Comparison of ENCODE assay signal across 15 cellular contexts in the genomic region with DNA sequence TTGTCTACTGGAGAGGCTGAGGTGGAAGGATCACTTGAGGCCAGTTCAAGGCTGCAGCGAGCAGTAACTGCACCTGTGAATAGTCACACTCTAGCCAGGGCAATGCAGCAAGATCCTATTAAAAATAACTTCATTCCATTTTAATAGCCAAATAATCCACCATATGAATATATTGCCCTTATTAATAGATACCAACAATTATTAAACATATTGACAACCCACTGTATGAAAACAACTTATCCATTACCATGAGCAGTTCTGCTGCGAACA. TPM values are rescaled to one million over a fixed set of nuclear protein-coding genes. Genes with fewer than 3 reads are reported as not detected.
"Had no signal": no experiment of that assay in that cellular context is flagged by ENCODE, and none has a peak within 500 bp of the region (broad histone marks: within the 10 kb centered on the region; RNA-seq: fewer than 3 reads in every experiment).

No MANE protein-coding gene starts in this region.

- ATAC-seq: heart right ventricle; naive thymus-derived CD8-positive, alpha-beta T cell; stimulated activated naive B cell treated with anti-CD40 and anti-IgM and Interleukin-4, amounts not matched to agents 10 μg/mL and 1 μg/mL and 100 μg/mL, for 72 hours had no signal

- H3K27ac Mint-ChIP-seq: naive thymus-derived CD8-positive, alpha-beta T cell; stimulated activated naive B cell treated with anti-CD40 and anti-IgM and Interleukin-4, amounts not matched to agents 10 μg/mL and 1 μg/mL and 100 μg/mL, for 72 hours; T-helper 1 cell treated with Interleukin-12 subunit alpha and Interleukin-12 subunit beta and Interleukin-4 antibody, amounts not matched to agents 30 μg/mL and 1 μg/mL, for 36 hours had no signal

- H3K9me3 Mint-ChIP-seq: activated naive CD4-positive, alpha-beta T cell treated with anti-CD3 and anti-CD28 coated beads, Interleukin-2, amount 50 U/mL, for 72 hours; naive thymus-derived CD8-positive, alpha-beta T cell; stimulated activated naive B cell treated with anti-CD40 and anti-IgM and Interleukin-4, amounts not matched to agents 10 μg/mL and 1 μg/mL and 100 μg/mL, for 72 hours; T-helper 1 cell treated with Interleukin-12 subunit alpha and Interleukin-12 subunit beta and Interleukin-4 antibody, amounts not matched to agents 30 μg/mL and 1 μg/mL, for 36 hours had no signal

- H3K27ac ChIP-seq: heart right ventricle, spleen, thyroid gland had no signal

- H3K27me3 Mint-ChIP-seq: naive thymus-derived CD8-positive, alpha-beta T cell; stimulated activated naive B cell treated with anti-CD40 and anti-IgM and Interleukin-4, amounts not matched to agents 10 μg/mL and 1 μg/mL and 100 μg/mL, for 72 hours had no signal

- H3K27me3 ChIP-seq: esophagus squamous epithelium, heart right ventricle, spleen, thyroid gland had no signal

- H3K9me3 ChIP-seq: esophagus squamous epithelium, heart right ventricle, spleen, thyroid gland had no signal

- DNase-seq: activated CD4-positive, alpha-beta T cell treated with anti-CD3 and anti-CD28 coated beads, Interleukin-2, amount 50 U/mL, for 4 hours; activated gamma-delta T cell treated with Interleukin-2 at 50 U/mL for 16 hours; dermis blood vessel endothelial cell; effector memory CD4-positive, alpha-beta T cell; esophagus squamous epithelium; heart right ventricle; mesendoderm; naive thymus-derived CD8-positive, alpha-beta T cell; spleen; stimulated activated CD4-positive, alpha-beta T cell treated with anti-CD3 and anti-CD28 coated beads, Interleukin-4, amount 100 ng/mL, for 4 hours; stimulated activated naive B cell treated with anti-CD40 and anti-IgM and Interleukin-4, amounts not matched to agents 10 μg/mL and 1 μg/mL and 100 μg/mL, for 72 hours; thyroid gland had no signal

- H3K4me3 ChIP-seq: esophagus squamous epithelium, heart right ventricle, spleen, thyroid gland had no signal

- H3K4me3 Mint-ChIP-seq: naive thymus-derived CD8-positive, alpha-beta T cell; stimulated activated naive B cell treated with anti-CD40 and anti-IgM and Interleukin-4, amounts not matched to agents 10 μg/mL and 1 μg/mL and 100 μg/mL, for 72 hours; T-helper 1 cell treated with Interleukin-12 subunit alpha and Interleukin-12 subunit beta and Interleukin-4 antibody, amounts not matched to agents 30 μg/mL and 1 μg/mL, for 36 hours had no signal

- H3K36me3 Mint-ChIP-seq: activated naive CD4-positive, alpha-beta T cell treated with anti-CD3 and anti-CD28 coated beads, Interleukin-2, amount 50 U/mL, for 72 hours had no signal

- H3K4me1 ChIP-seq: heart right ventricle, thyroid gland had no signal

RNA-seq across cellular contexts. Expression of a gene that starts 23.0 kb away (rescaled TPM):
- total RNA-seq: liver; naive thymus-derived CD8-positive, alpha-beta T cell had no signal
- polyA plus RNA-seq: liver; naive thymus-derived CD8-positive, alpha-beta T cell had no signal
